1 cellular context compared by ENCODE assay signal in the genomic region with DNA sequence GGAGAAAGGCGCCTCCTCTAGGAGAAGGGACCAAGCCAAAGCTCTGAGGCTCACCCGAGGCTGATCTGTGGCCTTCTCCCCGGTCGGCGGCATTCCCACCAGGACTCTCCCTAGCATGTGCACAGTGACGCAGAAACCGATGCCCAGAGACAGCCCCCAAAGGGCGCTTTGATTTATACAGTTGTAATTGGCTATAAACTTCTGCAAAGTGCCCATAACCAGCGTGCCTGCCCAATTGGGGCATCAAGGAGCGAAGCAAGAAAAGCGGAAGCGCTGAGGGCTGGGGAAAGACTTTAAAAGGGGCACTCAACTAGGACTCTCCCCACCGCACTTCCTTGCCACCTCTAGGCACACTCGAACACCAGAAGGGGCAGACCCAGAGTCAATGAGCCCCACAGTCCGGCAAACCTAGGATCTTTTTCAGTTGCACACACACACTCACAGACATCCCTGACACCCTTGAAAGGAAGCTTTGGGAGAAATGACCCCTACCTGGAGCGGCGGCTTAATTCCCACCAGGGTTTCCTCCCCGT.
TF ChIP-seq lines count a peak whose summit lies in the region.

No MANE protein-coding gene starts in this region.

TF ChIP-seq in endothelial cell of umbilical vein, 7 proteins besides CTCF, POLR2A, EP300 and RAD21:
- TF ChIP-seq FOS (IDR thresholded peaks at IDR 0.05; ENCODE audit: borderline replicate concordance, insufficient read depth, low read length) (no peak), JUN (IDR thresholded peaks at IDR 0.05; ENCODE audit: borderline replicate concordance, insufficient read depth, insufficient read length, low read depth) (no peak), MYC (IDR thresholded peaks at IDR 0.05; ENCODE audit: low read depth, low read length) (no peak), GATA2 (IDR thresholded peaks at IDR 0.05; ENCODE audit: insufficient read depth, insufficient read length, low read depth, low read length) (no peak), EZH2 (IDR thresholded peaks at IDR 0.05; ENCODE audit: borderline replicate concordance, low read depth, low read length, severe bottlenecking) (peak; percentile 16), POLR2AphosphoS5 (IDR thresholded peaks at IDR 0.05; ENCODE audit: insufficient read depth, low read depth, low read length) (no peak), MAX (IDR thresholded peaks at IDR 0.05; ENCODE audit: insufficient read depth, insufficient read length) (no peak)
